Comparison of ENCODE assay signal across 1 cellular context in genomic region chr1:12617901-12618660, GRCh38.
TF ChIP-seq lines count a peak whose summit lies in the region.

Gene DHRS3 (minus strand): TSS chr1:12618210. CDS start chr1:12617348, 862 bp downstream.

TF ChIP-seq in HCT116, 20 proteins besides CTCF, POLR2A, EP300 and RAD21 (continued from another document):
- TF ChIP-seq ZBTB33 (IDR thresholded peaks at IDR 0.05; ENCODE audit: extremely low read depth, insufficient replicate concordance, low read length) (no peak), MAX (IDR thresholded peaks at IDR 0.05) (no peak), SIN3A (IDR thresholded peaks at IDR 0.05; ENCODE audit: low read depth) (no peak), EZH2phosphoT487 (IDR thresholded peaks at IDR 0.05; ENCODE audit: borderline replicate concordance) (no peak)
